8 cellular contexts compared by ENCODE assay signal in the genomic region with DNA sequence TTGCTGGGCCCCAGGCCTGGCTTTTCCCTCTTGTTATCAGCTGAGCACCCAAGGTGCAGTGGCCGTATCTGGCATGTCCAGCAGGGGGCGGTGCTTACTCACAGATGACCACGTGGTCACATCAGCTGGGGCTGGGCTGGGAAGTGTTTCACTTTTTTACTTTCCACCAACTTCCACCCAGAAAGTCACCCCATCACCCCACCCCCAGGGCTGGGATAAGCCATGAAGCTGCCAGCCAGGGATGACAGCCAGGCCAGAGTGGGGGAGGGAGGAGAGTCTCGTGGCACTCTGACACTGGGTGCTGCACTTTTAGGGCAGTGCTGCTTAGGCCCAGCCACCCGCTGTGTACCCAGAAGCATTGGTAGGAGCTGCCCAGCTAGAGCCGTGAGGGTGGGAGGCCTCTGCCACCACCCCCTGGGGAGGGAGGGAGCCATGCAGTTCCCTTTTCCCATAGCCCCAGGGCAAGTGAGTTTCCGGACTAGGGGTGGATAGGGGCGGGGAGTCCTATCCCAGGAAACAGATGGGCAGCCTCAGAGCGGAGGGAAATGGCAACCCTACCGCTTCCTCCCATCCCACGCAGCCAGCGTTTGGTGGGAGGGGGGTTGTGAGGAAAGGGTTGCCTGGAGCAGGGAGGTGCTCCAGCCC.
DNase-seq lines count a peak whose midpoint lies in the region; ATAC-seq and TF ChIP-seq lines count a peak whose summit lies in the region.

No MANE protein-coding gene starts in this region.

- TF ChIP-seq CTCF in 22Rv1 (IDR thresholded peaks at IDR 0.05) (peak; percentile 88), KMS-11 (conservative IDR thresholded peaks at IDR 0.05; ENCODE audit: low read depth, low read length) (peak; percentile 94), nephron progenitor cell (IDR thresholded peaks at IDR 0.05) (peak; percentile 88)

- H3K27ac ChIP-seq in 22Rv1 (no peak overlapping the region), KMS-11 (no peak overlapping the region)

- H3K27ac Mint-ChIP-seq in nephron progenitor cell, result no peak overlapping the region

- H3K9ac ChIP-seq in KMS-11, result no peak overlapping the region

- no peak overlapping the region for H3K4me3 Mint-ChIP-seq in nephron progenitor cell

- H3K36me3 ChIP-seq in KMS-11 (ENCODE audit: insufficient read depth), result no peaks in the 10 kb centered on the region

- H3K27me3 Mint-ChIP-seq in nephron progenitor cell (ENCODE audit: low read depth, poor library complexity), result peaks cover 3% of the 10 kb centered on the region

- peak overlapping the region; percentile 43 for H3K4me2 ChIP-seq in KMS-11

- no peak overlapping the region for H3K4me3 ChIP-seq in KMS-11 (IDR thresholded peaks at IDR 0.05; ENCODE audit: insufficient read depth, low read depth, low read length)

- H3K4me1 ChIP-seq in KMS-11 (ENCODE audit: low read depth, poor library complexity, severe bottlenecking), result peaks cover 70% of the 10 kb centered on the region

- H3K36me3 Mint-ChIP-seq in nephron progenitor cell (ENCODE audit: low read depth), result peaks cover 23% of the 10 kb centered on the region

- peak; percentile 60 to 64 for DNase-seq in SHP77 (lab: John Stamatoyannopoulos, UW)
- DNase-seq in activated effector memory CD4-positive, alpha-beta T cell treated with Interleukin-2 at 50 U/mL for 16 hours, result peak; percentile 77
- peak; percentile 91 for DNase-seq in fibroblast of peridontal ligament (ENCODE audit: extremely low read depth)
- DNase-seq in nephron progenitor cell, result peak; percentile 96
- peak; percentile 80 for DNase-seq in stimulated activated naive CD4-positive, alpha-beta T cell treated with Interleukin-2 at 50 U/mL for 16 hours (lab: John Stamatoyannopoulos, UW)

- no peak overlapping the region for H2AFZ ChIP-seq in KMS-11 (ENCODE audit: low read depth)

- no peaks in the 10 kb centered on the region for H3K27me3 ChIP-seq in KMS-11 (ENCODE audit: insufficient read depth, low read depth)

- ATAC-seq in GM18498 (IDR thresholded peaks at IDR 0.05; ENCODE audit: unreplicated experiment), result peak; percentile 53

- H3K9me3 Mint-ChIP-seq in nephron progenitor cell, result no peaks in the 10 kb centered on the region

- H4K20me1 ChIP-seq in KMS-11 (ENCODE audit: insufficient read depth), result no peaks in the 10 kb centered on the region

- peaks cover 4% of the 10 kb centered on the region; the same call in 1 of the 2 replicates for H3K79me2 ChIP-seq in KMS-11 (ENCODE audit: insufficient read depth, low read depth)

- H3K4me1 Mint-ChIP-seq in nephron progenitor cell, result peaks cover 24% of the 10 kb centered on the region
